In the genomic region with DNA sequence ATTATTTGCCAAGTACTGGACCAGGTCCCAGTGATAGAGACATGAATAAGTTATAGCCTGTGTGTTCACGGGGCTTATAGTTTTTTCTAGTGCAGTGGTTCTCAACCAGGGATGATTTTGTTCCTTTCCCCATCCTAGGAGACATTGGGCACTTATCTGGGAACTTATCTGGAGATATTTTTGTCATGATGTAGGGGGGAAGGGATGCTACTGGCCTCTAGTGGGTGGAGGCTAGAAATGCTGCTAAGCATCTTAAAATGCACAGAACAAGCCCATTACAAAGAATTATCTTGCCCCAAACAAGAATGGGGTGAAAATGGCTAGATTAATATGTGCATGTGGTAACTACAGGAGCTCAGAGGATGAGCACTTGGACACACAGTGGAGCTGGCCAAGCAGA, we compare ENCODE assay signal across 8 cellular contexts.
A peak's percentile ranks its signal among the peaks of the same experiment; 100 is the strongest.
DNase-seq lines count a peak whose midpoint lies in the region; ATAC-seq and TF ChIP-seq lines count a peak whose summit lies in the region.

No MANE protein-coding gene starts in this region.

- no peak overlapping the region for H4K5ac ChIP-seq in H9 (ENCODE audit: insufficient read length, low read depth, low read length)
- H4K5ac ChIP-seq in mesendoderm (ENCODE audit: low read length) = no peak overlapping the region

- H3K36me3 Mint-ChIP-seq in H9 (ENCODE audit: insufficient read depth in 1 of 3, low read depth in 3 of 3) = no peaks in the 10 kb centered on the region
- H3K36me3 Mint-ChIP-seq in immature natural killer cell = no peaks in the 10 kb centered on the region
- no peaks in the 10 kb centered on the region for H3K36me3 Mint-ChIP-seq in activated CD4-positive, alpha-beta T cell treated with anti-CD3 and anti-CD28 coated beads, Interleukin-2, amount 10 ng/mL, durations not matched to agents 24 days and 14 days (ENCODE audit: low read depth)

- no peaks in the 10 kb centered on the region for H4K20me1 ChIP-seq in H9 (ENCODE audit: control insufficient read depth, insufficient read depth, insufficient read length)

- H3K27ac ChIP-seq in H9 (ENCODE audit: insufficient read length, low read depth, low read length) (no peak overlapping the region), mesendoderm (ENCODE audit: low read depth, low read length) (no peak overlapping the region)

- H3K36me3 ChIP-seq in mesendoderm (ENCODE audit: control insufficient read depth, insufficient read depth, low read length) = no peaks in the 10 kb centered on the region

- no CpG with 5 or more reads among the region's 1 CpG for WGBS in H9 (ENCODE audit: extremely low coverage, insufficient read length, low lambda C conversion rate)
- WGBS in mesendoderm (ENCODE audit: extremely low coverage, insufficient coverage, low lambda C conversion rate) = no CpG with 5 or more reads among the region's 1 CpG

- no peak for ATAC-seq in HG03095 (IDR thresholded peaks at IDR 0.05; ENCODE audit: unreplicated experiment)

- no peak overlapping the region for H2AFZ ChIP-seq in H9 (ENCODE audit: low read length)

- CTCF ChIA-PET in GM10248 (lab: Yijun Ruan, JAX) = interaction anchor here (0.9 to 3.5 kb wide), 7 partner anchors 10 to 109 kb away, joined by 3 to 15 read pairs (median 7); no protein-coding TSS in a partner anchor

- H3K4me1 ChIP-seq in H9 (ENCODE audit: insufficient read depth, low read length) (no peaks in the 10 kb centered on the region), mesendoderm (ENCODE audit: control insufficient read depth, low read depth, low read length) (no peaks in the 10 kb centered on the region)

- H3K27me3 ChIP-seq in H9 (ENCODE audit: insufficient read depth, low read length) = no peaks in the 10 kb centered on the region
- H3K27me3 ChIP-seq in mesendoderm (ENCODE audit: insufficient read depth, low read length, poor library complexity) = no peaks in the 10 kb centered on the region

- no peaks in the 10 kb centered on the region for H3K9me3 Mint-ChIP-seq in H9
- no peaks in the 10 kb centered on the region for H3K9me3 Mint-ChIP-seq in immature natural killer cell
- H3K9me3 Mint-ChIP-seq in activated CD4-positive, alpha-beta T cell treated with anti-CD3 and anti-CD28 coated beads, Interleukin-2, amount 10 ng/mL, durations not matched to agents 24 days and 14 days = no peaks in the 10 kb centered on the region

- H3K23ac ChIP-seq in H9 (ENCODE audit: insufficient read length, low read depth, low read length) = no peak overlapping the region
- no peak overlapping the region for H3K23ac ChIP-seq in mesendoderm (ENCODE audit: low read length)

- H4K8ac ChIP-seq in H9 (replicated peaks; ENCODE audit: insufficient read length, low read depth, low read length) = no peak overlapping the region
- no peak overlapping the region for H4K8ac ChIP-seq in mesendoderm (ENCODE audit: low read depth, low read length)

- H3K4me3 ChIP-seq in mesendoderm (ENCODE audit: low read length) = no peak overlapping the region

- H3K4ac ChIP-seq in H9 (ENCODE audit: low read depth, low read length) = no peak overlapping the region
- H3K4ac ChIP-seq in mesendoderm (ENCODE audit: low read depth, low read length) = no peak overlapping the region

- H2BK15ac ChIP-seq in H9 (ENCODE audit: low read depth, low read length) (no peak overlapping the region), mesendoderm (replicated peaks; ENCODE audit: low read depth) (no peak overlapping the region)

- DNase-seq in GM10248 (ENCODE audit: extremely low spot score) (no peak), H9 (no peak), SW480 (ENCODE audit: low spot score) (peak; percentile 41), mesendoderm (peak; percentile 59), SKM-1 treated with dmso at 0.1 percent for 144 hours (lab: John Stamatoyannopoulos, UW; ENCODE audit: unreplicated experiment) (no peak), immature natural killer cell (no peak)
- no peak for DNase-seq in activated CD4-positive, alpha-beta T cell treated with anti-CD3 and anti-CD28 coated beads, Interleukin-2, amount 10 ng/mL, durations not matched to agents 24 days and 14 days

- H3K4me1 Mint-ChIP-seq in H9 = peaks cover 2% of the 10 kb centered on the region in 2 experiments
- H3K4me1 Mint-ChIP-seq in immature natural killer cell = no peaks in the 10 kb centered on the region
- peaks cover 4% of the 10 kb centered on the region for H3K4me1 Mint-ChIP-seq in activated CD4-positive, alpha-beta T cell treated with anti-CD3 and anti-CD28 coated beads, Interleukin-2, amount 10 ng/mL, durations not matched to agents 24 days and 14 days

- H3K27me3 Mint-ChIP-seq in H9 (ENCODE audit: low read depth) (no peaks in the 10 kb centered on the region; the same call in 1 of the 2 replicates), immature natural killer cell (ENCODE audit: low read depth in 3 of 3) (peaks cover 2 to 5% (median 2%) of the 10 kb centered on the region in 3 donors)
- H3K27me3 Mint-ChIP-seq in activated CD4-positive, alpha-beta T cell treated with anti-CD3 and anti-CD28 coated beads, Interleukin-2, amount 10 ng/mL, durations not matched to agents 24 days and 14 days = peaks cover 10% of the 10 kb centered on the region

- H3K56ac ChIP-seq in H9 (ENCODE audit: insufficient read length, low read depth, low read length) = no peak overlapping the region
- no peak overlapping the region for H3K56ac ChIP-seq in mesendoderm (ENCODE audit: low read length)

- H2AK5ac ChIP-seq in H9 (ENCODE audit: insufficient read length, low read length) = no peak overlapping the region
- H2AK5ac ChIP-seq in mesendoderm (ENCODE audit: low read length) = no peak overlapping the region

- H3K4me3 Mint-ChIP-seq in H9 (no peak overlapping the region), immature natural killer cell (no peak overlapping the region)
- no peak overlapping the region for H3K4me3 Mint-ChIP-seq in activated CD4-positive, alpha-beta T cell treated with anti-CD3 and anti-CD28 coated beads, Interleukin-2, amount 10 ng/mL, durations not matched to agents 24 days and 14 days

- no peaks in the 10 kb centered on the region for H3K9me3 ChIP-seq in H9 (ENCODE audit: control insufficient read depth, low read depth, low read length)

- TF ChIP-seq CTCF in GM10248 (IDR thresholded peaks at IDR 0.05; ENCODE audit: control extremely low read depth, extremely low read depth, low read depth, missing control alignments) (peak; percentile 61), H9 (conservative IDR thresholded peaks at IDR 0.05) (peak; percentile 74)

- no peak overlapping the region for H2BK5ac ChIP-seq in H9 (ENCODE audit: insufficient read length, low read length)
- no peak overlapping the region for H2BK5ac ChIP-seq in mesendoderm (ENCODE audit: low read length)

- no peak overlapping the region for H3T11ph ChIP-seq in H9 (ENCODE audit: low read length)

- no peak overlapping the region for H4K91ac ChIP-seq in H9 (ENCODE audit: insufficient read length, low read depth, low read length)

- peaks cover 3% of the 10 kb centered on the region for H3K23me2 ChIP-seq in H9 (ENCODE audit: insufficient read length, low read depth, low read length, poor library complexity, severe bottlenecking)

- H3K9ac ChIP-seq in H9 (ENCODE audit: extremely low read depth, insufficient read length, low read length) (no peak overlapping the region), mesendoderm (ENCODE audit: low read length) (no peak overlapping the region)

- no peak overlapping the region; the same call in 1 of the 2 replicates for H3K14ac ChIP-seq in H9 (ENCODE audit: insufficient read depth, low read length)

- POLR2A ChIA-PET in GM10248 (lab: Yijun Ruan, JAX) = no interaction called here

- no peak overlapping the region for H2BK120ac ChIP-seq in H9 (ENCODE audit: low read depth, low read length, poor library complexity, severe bottlenecking)
- no peak overlapping the region for H2BK120ac ChIP-seq in mesendoderm (ENCODE audit: low read depth, low read length)

- H2BK12ac ChIP-seq in H9 (ENCODE audit: insufficient read length, low read depth, low read length) = no peak overlapping the region

- H3K79me1 ChIP-seq in H9 (ENCODE audit: insufficient read depth, low read depth, low read length, poor library complexity, severe bottlenecking) (no peaks in the 10 kb centered on the region), mesendoderm (ENCODE audit: low read length) (no peaks in the 10 kb centered on the region)

- H3K27ac Mint-ChIP-seq in H9 = peak overlapping the region in 1 of 3 experiments; percentile 19; a peak in 1 of 7 replicates
- H3K27ac Mint-ChIP-seq in immature natural killer cell = no peak overlapping the region
- H3K27ac Mint-ChIP-seq in activated CD4-positive, alpha-beta T cell treated with anti-CD3 and anti-CD28 coated beads, Interleukin-2, amount 10 ng/mL, durations not matched to agents 24 days and 14 days = no peak overlapping the region

- H3K18ac ChIP-seq in H9 (ENCODE audit: insufficient read length, low read depth, low read length) (no peak overlapping the region), mesendoderm (ENCODE audit: low read length) (no peak overlapping the region)

- intact Hi-C loops in activated CD4-positive, alpha-beta T cell treated with anti-CD3 and anti-CD28 coated beads, Interleukin-2, amount 10 ng/mL, durations not matched to agents 24 days and 14 days (cut with micrococcal nuclease) = loop anchor here (2.0 kb wide), 1 partner anchor 261 kb away; no protein-coding TSS in a partner anchor

- no peak overlapping the region for H3K4me2 ChIP-seq in H9 (ENCODE audit: insufficient read depth, insufficient read length, low read length)
- no peak overlapping the region for H3K4me2 ChIP-seq in mesendoderm (ENCODE audit: low read length)

- H2BK20ac ChIP-seq in H9 (ENCODE audit: low read depth, low read length, poor library complexity, severe bottlenecking) = no peak overlapping the region

- no peaks in the 10 kb centered on the region for H3K79me2 ChIP-seq in H9 (ENCODE audit: insufficient read depth, low read length)
- H3K79me2 ChIP-seq in mesendoderm (ENCODE audit: control insufficient read depth, insufficient read depth, low read length) = no peaks in the 10 kb centered on the region

Comparison
In these comparisons a context has a peak if more than half of its experiments do, and no peak if none do; other contexts are left out.
1. DNase-seq: peak in SW480 (single experiment) and mesendoderm (single experiment); none in GM10248 (single experiment), H9 (single experiment), SKM-1 treated with dmso at 0.1 percent for 144 hours (single experiment), immature natural killer cell (0 of 3) and activated CD4-positive, alpha-beta T cell treated with anti-CD3 and anti-CD28 coated beads, Interleukin-2, amount 10 ng/mL, durations not matched to agents 24 days and 14 days (single experiment).